1 cellular context compared by ENCODE assay signal in the genomic region with DNA sequence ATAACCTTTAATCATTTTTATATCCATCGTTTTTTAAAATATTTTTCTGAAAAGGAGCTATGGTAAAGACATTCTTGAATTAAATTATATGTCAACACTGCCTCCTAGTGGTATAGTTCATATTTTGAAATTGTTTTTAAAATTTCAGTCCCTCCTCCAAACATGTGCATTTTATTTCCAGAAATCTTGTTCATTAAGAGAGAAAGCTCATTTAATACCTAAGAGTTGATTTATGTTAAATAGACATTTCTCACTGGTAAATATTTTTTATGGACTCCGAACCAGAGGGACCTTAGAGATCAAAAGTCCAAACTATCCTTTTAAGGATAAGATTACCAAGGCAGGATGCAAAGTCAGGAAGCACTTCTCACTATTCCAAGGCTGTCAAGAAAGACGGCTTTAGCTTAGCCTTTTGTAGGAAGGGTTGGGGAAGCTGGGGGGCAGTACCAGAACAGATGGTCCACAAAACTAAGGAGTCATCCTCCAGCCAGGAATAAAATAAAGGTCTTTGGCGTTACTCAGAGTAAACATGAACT.
TF ChIP-seq lines count a peak whose summit lies in the region.

No MANE protein-coding gene starts in this region.

TF ChIP-seq in K562, 482 proteins besides CTCF, POLR2A, EP300 and RAD21 (continued from another document):
- TF ChIP-seq, protein P1, sequence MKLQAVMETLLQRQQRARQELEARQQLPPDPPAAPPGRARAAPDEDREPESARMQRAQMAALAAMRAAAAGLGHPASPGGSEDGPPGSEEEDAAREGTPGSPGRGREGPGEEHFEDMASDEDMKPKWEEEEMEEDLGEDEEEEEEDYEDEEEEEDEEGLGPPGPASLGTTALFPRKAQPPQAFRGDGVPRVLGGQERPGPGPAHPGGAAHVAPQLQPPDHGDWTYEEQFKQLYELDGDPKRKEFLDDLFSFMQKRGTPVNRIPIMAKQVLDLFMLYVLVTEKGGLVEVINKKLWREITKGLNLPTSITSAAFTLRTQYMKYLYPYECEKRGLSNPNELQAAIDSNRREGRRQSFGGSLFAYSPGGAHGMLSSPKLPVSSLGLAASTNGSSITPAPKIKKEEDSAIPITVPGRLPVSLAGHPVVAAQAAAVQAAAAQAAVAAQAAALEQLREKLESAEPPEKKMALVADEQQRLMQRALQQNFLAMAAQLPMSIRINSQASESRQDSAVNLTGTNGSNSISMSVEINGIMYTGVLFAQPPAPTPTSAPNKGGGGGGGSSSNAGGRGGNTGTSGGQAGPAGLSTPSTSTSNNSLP (IDR thresholded peaks at IDR 0.05; ENCODE audit: borderline replicate concordance, low read depth, low read length), result peak; percentile 73; the same call in 1 of the 2 replicates
- no peak for TF ChIP-seq STAG1 (CRISPR knock-in tag; IDR thresholded peaks at IDR 0.05; ENCODE audit: borderline replicate concordance)
- TF ChIP-seq, protein P2, sequence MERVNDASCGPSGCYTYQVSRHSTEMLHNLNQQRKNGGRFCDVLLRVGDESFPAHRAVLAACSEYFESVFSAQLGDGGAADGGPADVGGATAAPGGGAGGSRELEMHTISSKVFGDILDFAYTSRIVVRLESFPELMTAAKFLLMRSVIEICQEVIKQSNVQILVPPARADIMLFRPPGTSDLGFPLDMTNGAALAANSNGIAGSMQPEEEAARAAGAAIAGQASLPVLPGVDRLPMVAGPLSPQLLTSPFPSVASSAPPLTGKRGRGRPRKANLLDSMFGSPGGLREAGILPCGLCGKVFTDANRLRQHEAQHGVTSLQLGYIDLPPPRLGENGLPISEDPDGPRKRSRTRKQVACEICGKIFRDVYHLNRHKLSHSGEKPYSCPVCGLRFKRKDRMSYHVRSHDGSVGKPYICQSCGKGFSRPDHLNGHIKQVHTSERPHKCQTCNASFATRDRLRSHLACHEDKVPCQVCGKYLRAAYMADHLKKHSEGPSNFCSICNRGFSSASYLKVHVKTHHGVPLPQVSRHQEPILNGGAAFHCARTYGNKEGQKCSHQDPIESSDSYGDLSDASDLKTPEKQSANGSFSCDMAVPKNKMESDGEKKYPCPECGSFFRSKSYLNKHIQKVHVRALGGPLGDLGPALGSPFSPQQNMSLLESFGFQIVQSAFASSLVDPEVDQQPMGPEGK (CRISPR knock-in tag; IDR thresholded peaks at IDR 0.05; ENCODE audit: borderline replicate concordance), result no peak
